ENCODE assay signal across 11 cellular contexts in genomic region chr14:105529506-105530445, GRCh38. TPM values are rescaled to one million over a fixed set of nuclear protein-coding genes. Genes with fewer than 3 reads are reported as not detected.
DNase-seq lines count a peak whose midpoint lies in the region; ATAC-seq, FAIRE-seq and TF ChIP-seq lines count a peak whose summit lies in the region.
"Had no signal": no experiment of that assay in that cellular context is flagged by ENCODE, and none has a peak within 500 bp of the region (broad histone marks: within the 10 kb centered on the region; RNA-seq: fewer than 3 reads in every experiment).

No MANE protein-coding gene starts in this region.

- no peak overlapping the region for H2BK5ac ChIP-seq in mesenchymal stem cell (ENCODE audit: low read depth, low read length, poor library complexity, severe bottlenecking)

- peaks cover 0 to 9% of the 10 kb centered on the region in 2 experiments for H3K36me3 ChIP-seq in mesenchymal stem cell (ENCODE audit: control insufficient read depth in 1 of 2, insufficient read depth in 2 of 2, low read depth in 1 of 2, low read length in 2 of 2)
- no peaks in the 10 kb centered on the region for H3K36me3 ChIP-seq in vagina
- no peaks in the 10 kb centered on the region for H3K36me3 ChIP-seq in small intestine (ENCODE audit: control insufficient read depth in 2 of 2, insufficient read depth in 2 of 2, low read length in 2 of 2)

- H2AFZ ChIP-seq in mesenchymal stem cell (ENCODE audit: low read depth, low read length) = no peak overlapping the region

- H3K27ac Mint-ChIP-seq in activated naive CD4-positive, alpha-beta T cell treated with anti-CD3 and anti-CD28 coated beads, Interleukin-2, amount 10 ng/mL, durations not matched to agents 7 days and 5 days = peak overlapping the region; percentile 78
- H3K27ac Mint-ChIP-seq: brain had no signal

- H2AK5ac ChIP-seq in mesenchymal stem cell (ENCODE audit: low read length, severe bottlenecking) = no peak overlapping the region

- no peak overlapping the region for H3K18ac ChIP-seq in mesenchymal stem cell (ENCODE audit: low read depth in 1 of 2, low read length in 2 of 2)

- peaks cover 53% of the 10 kb centered on the region for H3K27me3 Mint-ChIP-seq in activated naive CD4-positive, alpha-beta T cell treated with anti-CD3 and anti-CD28 coated beads, Interleukin-2, amount 10 ng/mL, durations not matched to agents 7 days and 5 days

- H3K4ac ChIP-seq in mesenchymal stem cell (ENCODE audit: low read depth in 1 of 2, low read length in 2 of 2) = no peak overlapping the region

- H3K79me1 ChIP-seq in mesenchymal stem cell (replicated peaks; ENCODE audit: low read length, poor library complexity, severe bottlenecking) = no peaks in the 10 kb centered on the region

- TF ChIP-seq POLR2A in vagina (IDR thresholded peaks at IDR 0.05) = no peak

- no peaks in the 10 kb centered on the region for H3K9me3 Mint-ChIP-seq in activated naive CD4-positive, alpha-beta T cell treated with anti-CD3 and anti-CD28 coated beads, Interleukin-2, amount 10 ng/mL, durations not matched to agents 7 days and 5 days
- H3K9me3 Mint-ChIP-seq: brain had no signal

- H3K27ac ChIP-seq in mesenchymal stem cell (ENCODE audit: low read length, poor library complexity, severe bottlenecking) = no peak overlapping the region
- no peak overlapping the region for H3K27ac ChIP-seq in vagina
- H3K27ac ChIP-seq in small intestine (ENCODE audit: low read depth in 1 of 2, low read length in 1 of 2) = no peak overlapping the region

- peaks cover 4 to 60% of the 10 kb centered on the region in 2 experiments for H3K27me3 ChIP-seq in mesenchymal stem cell (ENCODE audit: control insufficient read depth in 1 of 2, insufficient read depth in 1 of 2, low read length in 2 of 2)
- no peaks in the 10 kb centered on the region for H3K27me3 ChIP-seq in vagina
- peaks cover 2 to 7% of the 10 kb centered on the region in 2 donors for H3K27me3 ChIP-seq in small intestine (ENCODE audit: control insufficient read depth in 2 of 2, insufficient read depth in 2 of 2, low read length in 2 of 2)

- H3K14ac ChIP-seq in mesenchymal stem cell (ENCODE audit: low read length in 2 of 2) = no peak overlapping the region

- H3K9me3 ChIP-seq in mesenchymal stem cell (ENCODE audit: control insufficient read depth, low read length) (no peaks in the 10 kb centered on the region), vagina (no peaks in the 10 kb centered on the region), small intestine (ENCODE audit: control insufficient read depth, low read depth) (no peaks in the 10 kb centered on the region)

- peaks cover 31% of the 10 kb centered on the region for H3K4me1 Mint-ChIP-seq in activated naive CD4-positive, alpha-beta T cell treated with anti-CD3 and anti-CD28 coated beads, Interleukin-2, amount 10 ng/mL, durations not matched to agents 7 days and 5 days

- no peaks in the 10 kb centered on the region for H3K36me3 Mint-ChIP-seq in activated naive CD4-positive, alpha-beta T cell treated with anti-CD3 and anti-CD28 coated beads, Interleukin-2, amount 10 ng/mL, durations not matched to agents 7 days and 5 days
- H3K36me3 Mint-ChIP-seq: brain had no signal

- CTCF ChIA-PET in activated naive CD4-positive, alpha-beta T cell treated with anti-CD3 and anti-CD28 coated beads, Interleukin-2, amount 10 ng/mL, durations not matched to agents 7 days and 5 days (lab: Charles Lee) = interaction anchor here (1.4 to 3.0 kb wide), 5 partner anchors 38 to 178 kb away, joined by 3 to 19 read pairs (median 12); no protein-coding TSS in a partner anchor

- peaks cover 14% of the 10 kb centered on the region for H3K4me1 ChIP-seq in mesenchymal stem cell (ENCODE audit: control insufficient read depth, insufficient read depth, low read depth, low read length)
- peaks cover 30% of the 10 kb centered on the region for H3K4me1 ChIP-seq in vagina
- H3K4me1 ChIP-seq in small intestine (ENCODE audit: control insufficient read depth in 2 of 2, insufficient read depth in 1 of 2, low read depth in 1 of 2, low read length in 1 of 2) = peaks cover 0 to 2% of the 10 kb centered on the region in 2 donors

- no peak overlapping the region for H4K8ac ChIP-seq in mesenchymal stem cell (ENCODE audit: low read length)

- TF ChIP-seq CTCF in vagina (IDR thresholded peaks at IDR 0.05) = no peak

- no peak overlapping the region for H3K4me2 ChIP-seq in mesenchymal stem cell (ENCODE audit: low read length, poor library complexity, severe bottlenecking)

- H2BK12ac ChIP-seq in mesenchymal stem cell (ENCODE audit: low read length in 2 of 2) = no peak overlapping the region

- H3K9ac ChIP-seq in mesenchymal stem cell (ENCODE audit: low read length) = no peak overlapping the region

- peak overlapping the region; percentile 76 for H3K4me3 Mint-ChIP-seq in activated naive CD4-positive, alpha-beta T cell treated with anti-CD3 and anti-CD28 coated beads, Interleukin-2, amount 10 ng/mL, durations not matched to agents 7 days and 5 days

- intact Hi-C loops in Right ventricle myocardium inferior (cut with DNase I) (loop anchor here (2.0 kb wide), 1 partner anchor 325 kb away; no protein-coding TSS in a partner anchor), Right ventricle myocardium superior (cut with DNase I) (loop anchor here (5.0 kb wide), 1 partner anchor 157 kb away; no protein-coding TSS in a partner anchor), vagina (cut with DNase I) (loop anchor here (10.0 kb wide), 1 partner anchor 85 kb away; no protein-coding TSS in a partner anchor)

- H3K4me3 ChIP-seq in mesenchymal stem cell (ENCODE audit: insufficient read depth in 1 of 2, low read depth in 1 of 2, low read length in 2 of 2) = no peak overlapping the region
- peak overlapping the region; percentile 67 to 76 for H3K4me3 ChIP-seq in vagina
- H3K4me3 ChIP-seq in small intestine (ENCODE audit: low read depth in 1 of 2, low read length in 2 of 2) = peak overlapping the region in 1 of 2 donors; percentile 51

- H4K91ac ChIP-seq in mesenchymal stem cell (ENCODE audit: low read length) = peak overlapping the region; percentile 39

- ATAC-seq in Right ventricle myocardium inferior (no peak), Right ventricle myocardium superior (ENCODE audit: poor library complexity) (no peak), HG02970 (IDR thresholded peaks at IDR 0.05; ENCODE audit: low FRiP score, unreplicated experiment) (no peak)

- H2BK120ac ChIP-seq in mesenchymal stem cell (ENCODE audit: low read depth, low read length) = no peak overlapping the region

- H2BK15ac ChIP-seq in mesenchymal stem cell (ENCODE audit: low read depth, poor library complexity, severe bottlenecking) = no peak overlapping the region

- 96% methylated on average over 78 of the region's 78 CpGs for WGBS in mesenchymal stem cell
- 21 to 29% (median 22%) methylated on average over 64 to 78 of the region's 78 CpGs for WGBS in small intestine, 3 donors

- DNase-seq in Right ventricle myocardium inferior (ENCODE audit: missing footprints) = peak; percentile 64
- DNase-seq in Right ventricle myocardium superior = no peak
- DNase-seq in activated naive CD4-positive, alpha-beta T cell treated with anti-CD3 and anti-CD28 coated beads, Interleukin-2, amount 10 ng/mL, durations not matched to agents 7 days and 5 days = peak; percentile 65
- no peak for DNase-seq in mesenchymal stem cell
- DNase-seq in vagina (ENCODE audit: extremely low spot score in 2 of 2) = no peak
- DNase-seq in COLO829 (ENCODE audit: low spot score) = no peak
- DNase-seq in small intestine = no peak
- DNase-seq: NCI-H226 had no signal

- no peak overlapping the region for H3K23ac ChIP-seq in mesenchymal stem cell (ENCODE audit: low read length in 2 of 2)

- no peak for FAIRE-seq in small intestine (lab: Jason Lieb, UNC)
- FAIRE-seq: HTR-8/SVneo had no signal

RNA-seq across cellular contexts. Expression of gene TMEM121, which starts 3.4 kb away (rescaled TPM):
- total RNA-seq in Right ventricle myocardium inferior = 3.4 TPM
- total RNA-seq in Right ventricle myocardium superior = 3.1 TPM
- polyA plus RNA-seq in mesenchymal stem cell (2013, experiment 1 of 2) = 0.87 TPM
- polyA plus RNA-seq in mesenchymal stem cell (2013, experiment 2 of 2) = 1.2 TPM
- 9.3 TPM for total RNA-seq in vagina
- 1 to 10 TPM in 1 of 3 donors, not detected in 2; 2.0 TPM for polyA plus RNA-seq in small intestine

RNA-seq across cellular contexts. Expression of gene TEDC1, which starts 38.7 kb away (rescaled TPM):
- 6.4 TPM for total RNA-seq in Right ventricle myocardium inferior
- total RNA-seq in Right ventricle myocardium superior = 6.2 TPM
- 2.3 TPM for polyA plus RNA-seq in mesenchymal stem cell (2013, experiment 1 of 2)
- polyA plus RNA-seq in mesenchymal stem cell (2013, experiment 2 of 2) = 2.5 TPM
- total RNA-seq in vagina = 5.9 TPM
- polyA plus RNA-seq in small intestine = 10 to 100 TPM; 23.8 to 28.0 (median 23.9) TPM

RNA-seq across cellular contexts. Expression of gene CRIP1, which starts 43.1 kb away (rescaled TPM):
- total RNA-seq in Right ventricle myocardium inferior = 82.0 TPM
- 71.8 TPM for total RNA-seq in Right ventricle myocardium superior
- polyA plus RNA-seq in mesenchymal stem cell (2013, experiment 1 of 2) = 40.7 TPM
- 42.6 TPM for polyA plus RNA-seq in mesenchymal stem cell (2013, experiment 2 of 2)
- total RNA-seq in vagina = 7.6 TPM
- 1,000 to 10,000 TPM in 1 of 3 donors, 100 to 1,000 TPM in 2; 150 to 3,839 (median 623) TPM for polyA plus RNA-seq in small intestine

RNA-seq across cellular contexts. Expression of gene CRIP2, which starts 55.2 kb away (rescaled TPM):
- total RNA-seq in Right ventricle myocardium inferior = 1,081 TPM
- total RNA-seq in Right ventricle myocardium superior = 1,011 TPM
- polyA plus RNA-seq in mesenchymal stem cell (2013, experiment 1 of 2) = 120 TPM
- 119 TPM for polyA plus RNA-seq in mesenchymal stem cell (2013, experiment 2 of 2)
- total RNA-seq in vagina = 126 TPM
- 100 to 1,000 TPM in 1 of 3 donors, 10 to 100 TPM in 1, 1 to 10 TPM in 1; 8.9 to 137 (median 45.1) TPM for polyA plus RNA-seq in small intestine

Comparison
In these comparisons a context has a peak if more than half of its experiments do, and no peak if none do; other contexts are left out.
1. DNase-seq: peak in Right ventricle myocardium inferior (single experiment) and activated naive CD4-positive, alpha-beta T cell treated with anti-CD3 and anti-CD28 coated beads, Interleukin-2, amount 10 ng/mL, durations not matched to agents 7 days and 5 days (single experiment); none in Right ventricle myocardium superior (single experiment), mesenchymal stem cell (single experiment), vagina (0 of 2), COLO829 (single experiment) and small intestine (single experiment).
2. H3K4me3 ChIP-seq: peak in vagina (2 of 2); none in mesenchymal stem cell (0 of 2).